23 cellular contexts compared by ENCODE assay signal in the genomic region with DNA sequence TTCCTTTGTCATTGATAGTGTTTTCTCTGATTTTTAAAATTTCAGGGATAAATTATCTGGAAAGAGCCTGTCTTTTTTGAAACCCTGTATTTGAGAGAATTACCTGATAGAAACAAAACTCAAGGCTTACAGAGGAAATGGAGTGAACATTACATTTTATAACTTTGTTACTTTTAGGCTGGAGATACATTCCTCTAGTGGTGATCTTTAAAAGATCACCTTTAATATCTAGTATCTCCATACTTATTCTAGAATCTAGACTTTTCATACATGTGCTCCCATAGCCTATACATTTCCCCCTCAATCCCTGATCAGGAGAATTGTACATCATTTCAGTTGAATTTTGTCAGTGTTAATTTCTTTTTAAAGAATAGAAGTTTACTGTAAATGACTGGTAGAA. TPM values are rescaled to one million over a fixed set of nuclear protein-coding genes. Genes with fewer than 3 reads are reported as not detected.
A peak's percentile ranks its signal among the peaks of the same experiment; 100 is the strongest.
DNase-seq lines count a peak whose midpoint lies in the region; ATAC-seq, FAIRE-seq and TF ChIP-seq lines count a peak whose summit lies in the region.
"Had no signal": no experiment of that assay in that cellular context is flagged by ENCODE, and none has a peak within 500 bp of the region (broad histone marks: within the 10 kb centered on the region; RNA-seq: fewer than 3 reads in every experiment).

No MANE protein-coding gene starts in this region.

- ATAC-seq in HCT116 (no peak), upper lobe of right lung (no peak), right cardiac atrium (no peak)
- ATAC-seq in activated CD4-positive, CD25-positive, alpha-beta regulatory T cell treated with anti-CD3 and anti-CD28 coated beads, Interleukin-2, amount 50 U/mL, for 24 hours: no peak
- ATAC-seq: activated CD8-positive, alpha-beta T cell treated with anti-CD3 and anti-CD28 coated beads, Interleukin-2, amount 10 ng/mL, durations not matched to agents 7 days and 5 days; stimulated activated memory B cell treated with anti-CD40 and anti-IgM and Interleukin-4, amounts not matched to agents 10 μg/mL and 1 μg/mL and 100 μg/mL, for 72 hours had no signal

- H4K20me1 ChIP-seq in HCT116 (ENCODE audit: insufficient read depth): no peaks in the 10 kb centered on the region
- H4K20me1 ChIP-seq in keratinocyte (ENCODE audit: control insufficient read depth, extremely low read depth, insufficient read depth, low read length): no peaks in the 10 kb centered on the region
- H4K20me1 ChIP-seq: BLaER1 had no signal

- peaks cover 21 to 46% of the 10 kb centered on the region in 2 experiments for H3K4me1 ChIP-seq in HCT116 (ENCODE audit: control insufficient read depth in 1 of 2, insufficient read depth in 2 of 2, low read length in 2 of 2)
- H3K4me1 ChIP-seq in keratinocyte (ENCODE audit: control insufficient read depth, extremely low read depth, insufficient read depth, low read length): peaks cover 48% of the 10 kb centered on the region
- peaks cover 7% of the 10 kb centered on the region for H3K4me1 ChIP-seq in upper lobe of right lung
- peaks cover 1% of the 10 kb centered on the region for H3K4me1 ChIP-seq in right cardiac atrium (ENCODE audit: control insufficient read depth, insufficient read depth, low read length)
- H3K4me1 ChIP-seq: ascending aorta, BLaER1, colonic mucosa had no signal

- peaks cover 2% of the 10 kb centered on the region for H3K9me1 ChIP-seq in keratinocyte (ENCODE audit: control insufficient read depth, extremely low read depth, insufficient read depth, low read length)

- BruUV-seq in HCT116 (replicated peaks; lab: Mats Ljungman, UMichigan): no TSS peak

- RAD21 ChIA-PET in HCT116 (lab: Charles Lee; ENCODE audit: low non-redundant PET in 1 of 2, low total read pairs in 2 of 2, uncharacterized antibody in 2 of 2, unreplicated experiment in 2 of 2): no interaction called here

- TF ChIP-seq CTCF in HCT116 (IDR thresholded peaks at IDR 0.05 in 2 of 3, conservative IDR thresholded peaks at IDR 0.05 in 1 of 3; ENCODE audit: borderline replicate concordance in 1 of 3, insufficient read depth in 1 of 3, low read depth in 2 of 3, low read length in 2 of 3) (0 out of 6 replicates have a peak, but pooled peaks of 1 of the 3 experiments have one; percentile 19), brain microvascular endothelial cell (IDR thresholded peaks at IDR 0.05; ENCODE audit: low read depth, low read length, missing control alignments) (no peak), keratinocyte (optimal IDR thresholded peaks at IDR 0.05 in 1 of 3, IDR thresholded peaks at IDR 0.05 in 1 of 3, conservative IDR thresholded peaks at IDR 0.05 in 1 of 3; ENCODE audit: extremely low read depth in 1 of 3, insufficient read depth in 2 of 3, low read length in 3 of 3) (peak in 1 of 3 experiments; percentile 12), upper lobe of right lung (IDR thresholded peaks at IDR 0.05) (no peak)

- POLR2A ChIA-PET in HCT116 (lab: Charles Lee): no interaction called here

- H3K9ac ChIP-seq in HCT116 (ENCODE audit: low read length) (peak overlapping the region; percentile 30; the same call in 1 of the 2 replicates), keratinocyte (ENCODE audit: control insufficient read depth, extremely low read depth, insufficient read depth, low read length) (peak overlapping the region; percentile 64)
- H3K9ac ChIP-seq: BLaER1, neural progenitor cell had no signal

- H3K4me2 ChIP-seq in HCT116 (ENCODE audit: low read length) (peak overlapping the region; percentile 68), keratinocyte (ENCODE audit: control insufficient read depth, extremely low read depth, insufficient read depth, low read depth, low read length) (peak overlapping the region; percentile 66)
- H3K4me2 ChIP-seq: BLaER1, neural progenitor cell had no signal

- FAIRE-seq in keratinocyte (lab: Jason Lieb, UNC): no peak
- FAIRE-seq: endometrium, frontal cortex had no signal

- TF ChIP-seq RAD21 in HCT116 (IDR thresholded peaks at IDR 0.05; ENCODE audit: low read depth): no peak

- intact Hi-C loops in HCT116 (cut with micrococcal nuclease): loop anchor here (2.0 kb wide), 1 partner anchor 111 kb away; no protein-coding TSS in a partner anchor
- intact Hi-C loops in upper lobe of right lung (cut with DNase I): no loop called here
- intact Hi-C loops in right cardiac atrium (cut with DNase I): no loop called here

- no peaks in the 10 kb centered on the region for H3K9me2 ChIP-seq in HCT116 (ENCODE audit: insufficient read depth)

- no peaks in the 10 kb centered on the region for H3K36me3 ChIP-seq in HCT116 (ENCODE audit: control insufficient read depth in 1 of 2, insufficient read depth in 2 of 2, low read length in 2 of 2)
- no peaks in the 10 kb centered on the region for H3K36me3 ChIP-seq in brain microvascular endothelial cell (replicated peaks)
- H3K36me3 ChIP-seq in keratinocyte (ENCODE audit: control insufficient read depth in 2 of 2, extremely low read depth in 1 of 2, insufficient read depth in 2 of 2, low read length in 2 of 2): no peaks in the 10 kb centered on the region
- H3K36me3 ChIP-seq in upper lobe of right lung: no peaks in the 10 kb centered on the region
- H3K36me3 ChIP-seq: ascending aorta, BLaER1, colonic mucosa, MG63, neural progenitor cell, thyroid gland had no signal

- H3K4me3 ChIP-seq in HCT116 (replicated peaks in 1 of 2; ENCODE audit: low read depth in 1 of 2, low read length in 2 of 2) (peak overlapping the region in 1 of 2 experiments; percentile 27; a peak in 1 of 4 replicates), brain microvascular endothelial cell (ENCODE audit: low read depth, low read length) (no peak overlapping the region), keratinocyte (ENCODE audit: control insufficient read depth in 2 of 3, extremely low read depth in 1 of 3, insufficient read depth in 2 of 3, low read depth in 1 of 3, low read length in 3 of 3) (peak overlapping the region; percentile 22 to 44 (median 38)), upper lobe of right lung (no peak overlapping the region), right cardiac atrium (ENCODE audit: low read length) (no peak overlapping the region)
- H3K4me3 ChIP-seq: ascending aorta, BLaER1, colonic mucosa, MG63, neural progenitor cell, thyroid gland had no signal

- no peaks in the 10 kb centered on the region for H3K9me3 ChIP-seq in HCT116 (ENCODE audit: control insufficient read depth in 1 of 2, insufficient read depth in 1 of 2, low read depth in 1 of 2, low read length in 2 of 2)
- H3K9me3 ChIP-seq in keratinocyte (ENCODE audit: control insufficient read depth, low read depth, low read length): no peaks in the 10 kb centered on the region
- H3K9me3 ChIP-seq in upper lobe of right lung: no peaks in the 10 kb centered on the region
- no peaks in the 10 kb centered on the region for H3K9me3 ChIP-seq in right cardiac atrium (ENCODE audit: control insufficient read depth, low read length)
- H3K9me3 ChIP-seq: ascending aorta, BLaER1, colonic mucosa, thyroid gland had no signal

- dilution Hi-C loops in keratinocyte (cut with MboI; ENCODE audit: extremely low pct_ligation_motif_present, low sequenced_read_pairs): no loop called here

- H3K27me3 ChIP-seq in HCT116 (ENCODE audit: insufficient read depth, low read length) (no peaks in the 10 kb centered on the region), brain microvascular endothelial cell (replicated peaks) (no peaks in the 10 kb centered on the region), keratinocyte (ENCODE audit: control insufficient read depth, extremely low read depth, insufficient read depth, low read length) (no peaks in the 10 kb centered on the region), upper lobe of right lung (no peaks in the 10 kb centered on the region), right cardiac atrium (ENCODE audit: control insufficient read depth, insufficient read depth) (no peaks in the 10 kb centered on the region)
- H3K27me3 ChIP-seq: ascending aorta, BLaER1, colonic mucosa, MG63, neural progenitor cell, thyroid gland had no signal

- H3K27ac ChIP-seq in HCT116 (ENCODE audit: low read depth, low read length): peak overlapping the region; percentile 47; the same call in 1 of the 2 replicates
- peak overlapping the region; percentile 70 for H3K27ac ChIP-seq in brain microvascular endothelial cell
- peak overlapping the region; percentile 78 for H3K27ac ChIP-seq in keratinocyte (ENCODE audit: control insufficient read depth, insufficient read depth, low read length)
- peak overlapping the region; percentile 15 for H3K27ac ChIP-seq in upper lobe of right lung
- H3K27ac ChIP-seq in right cardiac atrium (ENCODE audit: low read length): no peak overlapping the region
- H3K27ac ChIP-seq: ascending aorta, BLaER1, colonic mucosa, neural progenitor cell, thyroid gland had no signal

- in situ Hi-C loops in brain microvascular endothelial cell (cut with HindIII; ENCODE audit: low pct_ligation_motif_present, low sequenced_read_pairs): no loop called here

- CTCF ChIA-PET in HCT116 (lab: Charles Lee): no interaction called here

- H2AFZ ChIP-seq in HCT116 (ENCODE audit: low read depth, low read length, poor library complexity, severe bottlenecking) (no peak overlapping the region), keratinocyte (ENCODE audit: control insufficient read depth, low read length) (no peak overlapping the region)
- H2AFZ ChIP-seq: neural progenitor cell had no signal

- DNase-seq in HCT116 (ENCODE audit: low read depth, low spot score) (no peak), brain microvascular endothelial cell (no peak), keratinocyte (ENCODE audit: low read depth, low spot score) (no peak), upper lobe of right lung (no peak), HuH-7.5 (ENCODE audit: low spot score) (no peak), right cardiac atrium (no peak)
- DNase-seq: activated CD4-positive, CD25-positive, alpha-beta regulatory T cell; activated CD8-positive, alpha-beta T cell treated with anti-CD3 and anti-CD28 coated beads, Interleukin-2, amount 10 ng/mL, durations not matched to agents 7 days and 5 days; activated naive CD4-positive, alpha-beta T cell treated with anti-CD3 and anti-CD28 coated beads, Interleukin-2, amount 50 U/mL, for 16 hours; activated T-cell treated with anti-CD3 and anti-CD28 coated beads, Interleukin-2, amount 50 U/mL, for 48 hours; colonic mucosa; IMR-90; MG63; NCI-H1694 treated with DMSO at 0.1 percent for 48 hours; NCI-H2227 treated with DMSO at 0.1 percent for 48 hours; thyroid gland had no signal

- peaks cover 25% of the 10 kb centered on the region for H3K79me2 ChIP-seq in HCT116 (ENCODE audit: insufficient read depth, low read length)
- H3K79me2 ChIP-seq in keratinocyte (ENCODE audit: control insufficient read depth, insufficient read depth, low read length): peaks cover 75% of the 10 kb centered on the region

- TF ChIP-seq POLR2A in HCT116 (IDR thresholded peaks at IDR 0.05; ENCODE audit: borderline replicate concordance, extremely low read depth, insufficient read depth, insufficient read length): no peak

RNA-seq across cellular contexts. Expression of a gene that starts 33.6 kb away (rescaled TPM):
- total RNA-seq in HCT116 (2021; ENCODE audit: unreplicated experiment): 11.7 TPM
- 3.4 and 4.8 TPM in 2 replicates for polyA plus RNA-seq in HCT116 (2012)
- polyA plus RNA-seq in keratinocyte: 27.2 to 36.3 TPM (median 29.1 TPM) in 3 replicates
- polyA plus RNA-seq in keratinocyte (2011; ENCODE audit: low read depth): 21.3 TPM
- polyA plus RNA-seq in keratinocyte (2011; cell fraction: cytosol; rRNA removed): 14.1 and 17.1 TPM in 2 replicates
- polyA plus RNA-seq in keratinocyte (2011; cell fraction: nucleus; rRNA removed): 76.0 and 76.8 TPM in 2 replicates
- 7.9 and 17.5 TPM in 2 replicates for polyA plus RNA-seq in keratinocyte (2012; ENCODE audit: low replicate concordance)
- polyA minus RNA-seq in keratinocyte: 40.6 to 109 TPM (median 86.9 TPM) in 3 replicates
- polyA minus RNA-seq in keratinocyte (2011; cell fraction: cytosol; rRNA and poly(A)+ RNA removed): 29.2 TPM
- polyA minus RNA-seq in keratinocyte (2011; cell fraction: nucleus; rRNA and poly(A)+ RNA removed): 91.1 and 159 TPM in 2 replicates
- total RNA-seq in upper lobe of right lung: 39.4 TPM
- total RNA-seq in right cardiac atrium: 10 to 100 TPM; 21.2 to 34.3 (median 29.6) TPM
- polyA plus RNA-seq in right cardiac atrium: 6.9 TPM
- total RNA-seq: activated CD8-positive, alpha-beta T cell treated with anti-CD3 and anti-CD28 coated beads, Interleukin-2, amount 10 ng/mL, durations not matched to agents 7 days and 5 days had no signal

Comparison
In these comparisons a context has a peak if more than half of its experiments do, and no peak if none do; other contexts are left out.
1. H3K4me3 ChIP-seq: peak in keratinocyte (3 of 3); none in brain microvascular endothelial cell (single experiment), upper lobe of right lung (single experiment) and right cardiac atrium (single experiment).